In genomic region chr12:118374909-118375308, GRCh38 we compare ENCODE assay signal across 13 cellular contexts. TPM values are rescaled to one million over a fixed set of nuclear protein-coding genes. Genes with fewer than 3 reads are reported as not detected.
A peak's percentile ranks its signal among the peaks of the same experiment; 100 is the strongest.
DNase-seq lines count a peak whose midpoint lies in the region; ATAC-seq, FAIRE-seq and TF ChIP-seq lines count a peak whose summit lies in the region.
"Had no signal": no experiment of that assay in that cellular context is flagged by ENCODE, and none has a peak within 500 bp of the region (broad histone marks: within the 10 kb centered on the region; RNA-seq: fewer than 3 reads in every experiment).

No MANE protein-coding gene starts in this region.

- H3K79me2 ChIP-seq in keratinocyte (ENCODE audit: control insufficient read depth, insufficient read depth, low read length), result peaks cover 62% of the 10 kb centered on the region

- H2AFZ ChIP-seq in keratinocyte (ENCODE audit: control insufficient read depth, low read length), result peak overlapping the region; percentile 51

- no peak for ATAC-seq in activated T-cell treated with anti-CD3 and anti-CD28 coated beads, Interleukin-2, amount 50 U/mL, for 4 hours
- ATAC-seq in activated T-helper 17 cell treated with anti-CD3 and anti-CD28 coated beads, Interleukin-2, amount 50 U/mL, for 72 hours (replicated peaks), result no peak
- ATAC-seq: upper lobe of right lung had no signal

- no peak for TF ChIP-seq POLR2A in suprapubic skin (IDR thresholded peaks at IDR 0.05)

- H3K4me1 ChIP-seq in keratinocyte (ENCODE audit: control insufficient read depth, extremely low read depth, insufficient read depth, low read length) (peaks cover 33% of the 10 kb centered on the region), suprapubic skin (peaks cover 64% of the 10 kb centered on the region)

- no peak for DNase-seq in activated T-cell treated with anti-CD3 and anti-CD28 coated beads, Interleukin-2, amount 50 U/mL, for 4 hours
- no peak for DNase-seq in activated T-cell treated with anti-CD3 and anti-CD28 coated beads for 4 hours
- no peak for DNase-seq in keratinocyte (ENCODE audit: low read depth, low spot score)
- no peak for DNase-seq in suprapubic skin (ENCODE audit: low spot score in 2 of 2)
- DNase-seq in NCI-H82 treated with DMSO at 0.1 percent for 48 hours (lab: John Stamatoyannopoulos, UW; ENCODE audit: unreplicated experiment), result no peak
- DNase-seq in AML-193 (lab: John Stamatoyannopoulos, UW), result no peak
- DNase-seq in frontal cortex (ENCODE audit: low spot score in 2 of 2), result no peak
- DNase-seq: NCI-H1694 treated with DMSO at 0.1 percent for 48 hours; stimulated activated CD4-positive, alpha-beta T cell treated with anti-CD3 and anti-CD28 coated beads, Interleukin-2, amount 100 ng/mL, for 48 hours; upper lobe of right lung had no signal

- TF ChIP-seq CTCF in keratinocyte (optimal IDR thresholded peaks at IDR 0.05 in 1 of 3, IDR thresholded peaks at IDR 0.05 in 1 of 3, conservative IDR thresholded peaks at IDR 0.05 in 1 of 3; ENCODE audit: extremely low read depth in 1 of 3, insufficient read depth in 2 of 3, low read length in 3 of 3), result no peak
- TF ChIP-seq CTCF in suprapubic skin (IDR thresholded peaks at IDR 0.05), result no peak

- H3K9me3 ChIP-seq in keratinocyte (ENCODE audit: control insufficient read depth, low read depth, low read length), result no peaks in the 10 kb centered on the region
- no peaks in the 10 kb centered on the region for H3K9me3 ChIP-seq in suprapubic skin
- H3K9me3 ChIP-seq: BLaER1, upper lobe of right lung had no signal

- H3K36me3 Mint-ChIP-seq in activated T-cell treated with anti-CD3 and anti-CD28 coated beads, Interleukin-2, amount 50 U/mL, for 4 hours (ENCODE audit: insufficient read depth), result peaks cover under 1% of the 10 kb centered on the region
- H3K36me3 Mint-ChIP-seq in activated T-helper 17 cell treated with anti-CD3 and anti-CD28 coated beads, Interleukin-2, amount 50 U/mL, for 72 hours (ENCODE audit: low read depth), result peaks cover 19% of the 10 kb centered on the region

- peak overlapping the region; percentile 40 for H3K4me3 Mint-ChIP-seq in activated T-cell treated with anti-CD3 and anti-CD28 coated beads, Interleukin-2, amount 50 U/mL, for 4 hours
- peak overlapping the region; percentile 92 for H3K4me3 Mint-ChIP-seq in activated T-helper 17 cell treated with anti-CD3 and anti-CD28 coated beads, Interleukin-2, amount 50 U/mL, for 72 hours
- H3K4me3 Mint-ChIP-seq: dendritic cell treated with granulocyte-macrophage colony-stimulating factor and Interleukin-4, amounts not matched to agents 40 ng/mL and 50 ng/mL, for 4 days had no signal

- TF ChIP-seq EP300 in suprapubic skin (IDR thresholded peaks at IDR 0.05), result no peak

- H3K4me2 ChIP-seq in keratinocyte (ENCODE audit: control insufficient read depth, extremely low read depth, insufficient read depth, low read depth, low read length), result peak overlapping the region; percentile 49

- peaks cover 49% of the 10 kb centered on the region for H3K4me1 Mint-ChIP-seq in activated T-cell treated with anti-CD3 and anti-CD28 coated beads, Interleukin-2, amount 50 U/mL, for 4 hours (ENCODE audit: low read depth)
- peaks cover 23% of the 10 kb centered on the region for H3K4me1 Mint-ChIP-seq in activated T-helper 17 cell treated with anti-CD3 and anti-CD28 coated beads, Interleukin-2, amount 50 U/mL, for 72 hours

- H3K36me3 ChIP-seq in keratinocyte (ENCODE audit: control insufficient read depth in 2 of 2, extremely low read depth in 1 of 2, insufficient read depth in 2 of 2, low read length in 2 of 2) (peaks cover 0 to 6% of the 10 kb centered on the region in 2 experiments), suprapubic skin (peaks cover 6% of the 10 kb centered on the region)

- 30% methylated on average over 5 of the region's 5 CpGs for WGBS in suprapubic skin

- dilution Hi-C loops in keratinocyte (cut with MboI; ENCODE audit: extremely low pct_ligation_motif_present, low sequenced_read_pairs), result no loop called here

- FAIRE-seq in keratinocyte (lab: Jason Lieb, UNC) (no peak), frontal cortex (lab: Jason Lieb, UNC) (no peak)

- H3K27ac ChIP-seq in keratinocyte (ENCODE audit: control insufficient read depth, insufficient read depth, low read length) (peak overlapping the region; percentile 13), suprapubic skin (peak overlapping the region; percentile 94)
- H3K27ac ChIP-seq: BLaER1 had no signal

- H3K9me3 Mint-ChIP-seq in activated T-cell treated with anti-CD3 and anti-CD28 coated beads, Interleukin-2, amount 50 U/mL, for 4 hours, result no peaks in the 10 kb centered on the region
- no peaks in the 10 kb centered on the region for H3K9me3 Mint-ChIP-seq in activated T-helper 17 cell treated with anti-CD3 and anti-CD28 coated beads, Interleukin-2, amount 50 U/mL, for 72 hours
- H3K9me3 Mint-ChIP-seq: dendritic cell treated with granulocyte-macrophage colony-stimulating factor and Interleukin-4, amounts not matched to agents 40 ng/mL and 50 ng/mL, for 4 days had no signal

- no peaks in the 10 kb centered on the region for H3K9me1 ChIP-seq in keratinocyte (ENCODE audit: control insufficient read depth, extremely low read depth, insufficient read depth, low read length)

- H3K27ac Mint-ChIP-seq in activated T-helper 17 cell treated with anti-CD3 and anti-CD28 coated beads, Interleukin-2, amount 50 U/mL, for 72 hours, result peak overlapping the region; percentile 99

- peaks cover 3% of the 10 kb centered on the region for H4K20me1 ChIP-seq in keratinocyte (ENCODE audit: control insufficient read depth, extremely low read depth, insufficient read depth, low read length)

- H3K27me3 ChIP-seq in keratinocyte (ENCODE audit: control insufficient read depth, extremely low read depth, insufficient read depth, low read length), result no peaks in the 10 kb centered on the region
- H3K27me3 ChIP-seq in suprapubic skin, result no peaks in the 10 kb centered on the region
- H3K27me3 ChIP-seq: upper lobe of right lung had no signal

- H3K27me3 Mint-ChIP-seq in activated T-cell treated with anti-CD3 and anti-CD28 coated beads, Interleukin-2, amount 50 U/mL, for 4 hours (ENCODE audit: low read depth), result no peaks in the 10 kb centered on the region
- no peaks in the 10 kb centered on the region for H3K27me3 Mint-ChIP-seq in activated T-helper 17 cell treated with anti-CD3 and anti-CD28 coated beads, Interleukin-2, amount 50 U/mL, for 72 hours
- H3K27me3 Mint-ChIP-seq: dendritic cell treated with granulocyte-macrophage colony-stimulating factor and Interleukin-4, amounts not matched to agents 40 ng/mL and 50 ng/mL, for 4 days had no signal

- peak overlapping the region in 2 of 3 experiments; percentile 5 to 92 for H3K4me3 ChIP-seq in keratinocyte (ENCODE audit: control insufficient read depth in 2 of 3, extremely low read depth in 1 of 3, insufficient read depth in 2 of 3, low read depth in 1 of 3, low read length in 3 of 3)
- H3K4me3 ChIP-seq in suprapubic skin, result peak overlapping the region; percentile 100
- H3K4me3 ChIP-seq: BLaER1 had no signal

- peak overlapping the region; percentile 29 for H3K9ac ChIP-seq in keratinocyte (ENCODE audit: control insufficient read depth, extremely low read depth, insufficient read depth, low read length)

RNA-seq across cellular contexts. Expression of gene SUDS3, which starts 1.4 kb away (rescaled TPM):
- total RNA-seq in activated T-cell treated with anti-CD3 and anti-CD28 coated beads, Interleukin-2, amount 50 U/mL, for 4 hours, result 10 to 100 TPM; 20.5 to 22.8 (median 21.0) TPM
- total RNA-seq in activated T-helper 17 cell treated with anti-CD3 and anti-CD28 coated beads, Interleukin-2, amount 50 U/mL, for 72 hours, result 10 to 100 TPM; 24.2 to 30.8 TPM
- polyA plus RNA-seq in keratinocyte, result 23.5 to 32.4 TPM (median 27.1 TPM) in 3 replicates
- polyA plus RNA-seq in keratinocyte (2011; ENCODE audit: low read depth), result 32.0 TPM
- polyA plus RNA-seq in keratinocyte (2011; cell fraction: cytosol; rRNA removed), result 19.7 and 27.9 TPM in 2 replicates
- 29.8 and 32.0 TPM in 2 replicates for polyA plus RNA-seq in keratinocyte (2011; cell fraction: nucleus; rRNA removed)
- 15.3 and 19.1 TPM in 2 replicates for polyA plus RNA-seq in keratinocyte (2012; ENCODE audit: low replicate concordance)
- 23.0 to 39.6 TPM (median 24.6 TPM) in 3 replicates for polyA minus RNA-seq in keratinocyte
- 23.2 TPM for polyA minus RNA-seq in keratinocyte (2011; cell fraction: cytosol; rRNA and poly(A)+ RNA removed)
- 16.6 and 33.3 TPM in 2 replicates for polyA minus RNA-seq in keratinocyte (2011; cell fraction: nucleus; rRNA and poly(A)+ RNA removed)
- 10 to 100 TPM; 37.7 to 66.3 (median 50.1) TPM for total RNA-seq in suprapubic skin
- total RNA-seq in frontal cortex, result 63.6 TPM

RNA-seq across cellular contexts. Expression of gene TAOK3, which starts 2.2 kb away (rescaled TPM):
- total RNA-seq in activated T-cell treated with anti-CD3 and anti-CD28 coated beads, Interleukin-2, amount 50 U/mL, for 4 hours, result 10 to 100 TPM; 39.8 to 46.5 (median 43.9) TPM
- total RNA-seq in activated T-helper 17 cell treated with anti-CD3 and anti-CD28 coated beads, Interleukin-2, amount 50 U/mL, for 72 hours, result 10 to 100 TPM; 56.2 to 62.3 TPM
- 26.2 to 44.1 TPM (median 35.0 TPM) in 3 replicates for polyA plus RNA-seq in keratinocyte
- polyA plus RNA-seq in keratinocyte (2011; ENCODE audit: low read depth), result 68.9 TPM
- polyA plus RNA-seq in keratinocyte (2011; cell fraction: cytosol; rRNA removed), result 24.8 and 39.1 TPM in 2 replicates
- 59.6 and 61.1 TPM in 2 replicates for polyA plus RNA-seq in keratinocyte (2011; cell fraction: nucleus; rRNA removed)
- 19.4 and 28.9 TPM in 2 replicates for polyA plus RNA-seq in keratinocyte (2012; ENCODE audit: low replicate concordance)
- 52.2 to 109 TPM (median 56.5 TPM) in 3 replicates for polyA minus RNA-seq in keratinocyte
- polyA minus RNA-seq in keratinocyte (2011; cell fraction: cytosol; rRNA and poly(A)+ RNA removed), result 18.6 TPM
- 22.1 and 68.0 TPM in 2 replicates for polyA minus RNA-seq in keratinocyte (2011; cell fraction: nucleus; rRNA and poly(A)+ RNA removed)
- total RNA-seq in suprapubic skin (10 to 100 TPM; 22.7 to 61.7 (median 38.8) TPM), frontal cortex (61.1 TPM)
